In the genomic region with DNA sequence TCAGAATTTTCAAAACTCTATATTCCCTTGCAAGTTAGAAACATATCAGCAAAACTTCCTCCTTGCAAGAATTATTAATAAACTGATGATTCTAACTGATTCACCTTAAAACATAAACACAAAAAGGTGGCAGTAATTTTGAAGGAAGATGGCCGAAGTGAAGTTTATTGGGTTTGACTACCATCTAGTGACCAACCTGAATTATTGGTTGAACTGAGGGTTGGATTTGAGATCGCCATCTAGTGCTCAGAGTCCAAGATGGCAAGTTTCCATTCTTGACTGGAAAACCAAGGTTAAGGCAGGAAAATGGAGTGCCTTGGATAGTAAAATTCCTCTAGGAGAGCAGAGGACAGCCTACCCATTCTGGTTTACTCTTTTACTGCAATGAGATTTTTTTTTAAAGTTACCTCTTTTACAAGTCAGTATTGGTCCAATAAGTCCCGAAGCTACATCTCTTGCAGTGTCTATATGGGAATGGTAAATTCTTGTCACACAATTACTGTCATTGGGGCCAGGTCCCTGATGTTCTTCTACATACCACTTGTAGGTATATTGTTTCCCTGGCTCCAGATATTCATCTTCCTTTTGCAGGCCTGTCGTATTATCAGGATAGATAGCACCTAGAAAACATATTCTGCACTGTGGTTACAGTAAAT, we compare ENCODE assay signal across 8 cellular contexts. TPM values are rescaled to one million over a fixed set of nuclear protein-coding genes. Genes with fewer than 3 reads are reported as not detected.
A peak's percentile ranks its signal among the peaks of the same experiment; 100 is the strongest.
DNase-seq lines count a peak whose midpoint lies in the region; ATAC-seq and TF ChIP-seq lines count a peak whose summit lies in the region.

No MANE protein-coding gene starts in this region.

- H3K27me3 ChIP-seq in right cardiac atrium (ENCODE audit: control insufficient read depth, insufficient read depth) = no peaks in the 10 kb centered on the region

- intact Hi-C loops in right cardiac atrium (cut with DNase I) = loop anchor here (2.0 to 10.0 kb wide), 8 partner anchors 146 to 408 kb away; a partner anchor contains a TSS

- H3K27ac Mint-ChIP-seq in activated T-cell treated with anti-CD3 and anti-CD28 coated beads, Interleukin-2, amount 50 U/mL, for 24 hours = no peak overlapping the region

- DNase-seq in activated T-cell treated with anti-CD3 and anti-CD28 coated beads for 24 hours (ENCODE audit: low read depth) (peak; percentile 11), HPDE6-E6E7 (ENCODE audit: extremely low spot score) (peak; percentile 46), NCI-H526 (lab: John Stamatoyannopoulos, UW) (peak; percentile 83 to 90), amniotic stem cell (lab: John Stamatoyannopoulos, UW) (peak; percentile 82), right cardiac atrium (no peak), retinal pigment epithelial cell (ENCODE audit: low read depth) (peak; percentile 69)
- no peak for DNase-seq in activated T-cell treated with anti-CD3 and anti-CD28 coated beads, Interleukin-2, amount 50 U/mL, for 24 hours

- H3K4me1 Mint-ChIP-seq in activated T-cell treated with anti-CD3 and anti-CD28 coated beads, Interleukin-2, amount 50 U/mL, for 24 hours (ENCODE audit: low read depth) = peaks cover 16% of the 10 kb centered on the region

- ATAC-seq in GM21515 (IDR thresholded peaks at IDR 0.05; ENCODE audit: unreplicated experiment) = peak; percentile 76
- peak; percentile 78 to 82 for ATAC-seq in right cardiac atrium

- TF ChIP-seq CTCF in retinal pigment epithelial cell (conservative IDR thresholded peaks at IDR 0.05; ENCODE audit: low read depth, low read length) = peak; percentile 95

- no peak overlapping the region for H3K4me3 Mint-ChIP-seq in activated T-cell treated with anti-CD3 and anti-CD28 coated beads, Interleukin-2, amount 50 U/mL, for 24 hours

- H3K27me3 Mint-ChIP-seq in activated T-cell treated with anti-CD3 and anti-CD28 coated beads, Interleukin-2, amount 50 U/mL, for 24 hours = no peaks in the 10 kb centered on the region

- no peaks in the 10 kb centered on the region for H3K4me1 ChIP-seq in right cardiac atrium (ENCODE audit: control insufficient read depth, insufficient read depth, low read length)

- WGBS in right cardiac atrium = 39% methylated on average over 4 of the region's 4 CpGs

- no peak overlapping the region for H3K27ac ChIP-seq in right cardiac atrium (ENCODE audit: low read length)

- H3K4me3 ChIP-seq in right cardiac atrium (ENCODE audit: low read length) = no peak overlapping the region
- no peak overlapping the region for H3K4me3 ChIP-seq in retinal pigment epithelial cell (ENCODE audit: low read length)

- no peaks in the 10 kb centered on the region for H3K9me3 ChIP-seq in right cardiac atrium (ENCODE audit: control insufficient read depth, low read length)

- no peaks in the 10 kb centered on the region for H3K36me3 Mint-ChIP-seq in activated T-cell treated with anti-CD3 and anti-CD28 coated beads, Interleukin-2, amount 50 U/mL, for 24 hours (ENCODE audit: low read depth)

- no peaks in the 10 kb centered on the region for H3K9me3 Mint-ChIP-seq in activated T-cell treated with anti-CD3 and anti-CD28 coated beads, Interleukin-2, amount 50 U/mL, for 24 hours

RNA-seq across cellular contexts. Expression of a gene that starts 51.6 kb away (rescaled TPM):
- total RNA-seq in right cardiac atrium = 10 to 100 TPM; 11.0 to 31.2 (median 27.5) TPM
- polyA plus RNA-seq in right cardiac atrium = 14.5 TPM

Comparison
In these comparisons a context has a peak if more than half of its experiments do, and no peak if none do; other contexts are left out.
1. DNase-seq: peak in activated T-cell treated with anti-CD3 and anti-CD28 coated beads for 24 hours (single experiment), HPDE6-E6E7 (single experiment), NCI-H526 (2 of 2), amniotic stem cell (single experiment) and retinal pigment epithelial cell (single experiment); none in activated T-cell treated with anti-CD3 and anti-CD28 coated beads, Interleukin-2, amount 50 U/mL, for 24 hours (single experiment) and right cardiac atrium (0 of 3).